Comparison of ENCODE assay signal across 9 cellular contexts in the genomic region with DNA sequence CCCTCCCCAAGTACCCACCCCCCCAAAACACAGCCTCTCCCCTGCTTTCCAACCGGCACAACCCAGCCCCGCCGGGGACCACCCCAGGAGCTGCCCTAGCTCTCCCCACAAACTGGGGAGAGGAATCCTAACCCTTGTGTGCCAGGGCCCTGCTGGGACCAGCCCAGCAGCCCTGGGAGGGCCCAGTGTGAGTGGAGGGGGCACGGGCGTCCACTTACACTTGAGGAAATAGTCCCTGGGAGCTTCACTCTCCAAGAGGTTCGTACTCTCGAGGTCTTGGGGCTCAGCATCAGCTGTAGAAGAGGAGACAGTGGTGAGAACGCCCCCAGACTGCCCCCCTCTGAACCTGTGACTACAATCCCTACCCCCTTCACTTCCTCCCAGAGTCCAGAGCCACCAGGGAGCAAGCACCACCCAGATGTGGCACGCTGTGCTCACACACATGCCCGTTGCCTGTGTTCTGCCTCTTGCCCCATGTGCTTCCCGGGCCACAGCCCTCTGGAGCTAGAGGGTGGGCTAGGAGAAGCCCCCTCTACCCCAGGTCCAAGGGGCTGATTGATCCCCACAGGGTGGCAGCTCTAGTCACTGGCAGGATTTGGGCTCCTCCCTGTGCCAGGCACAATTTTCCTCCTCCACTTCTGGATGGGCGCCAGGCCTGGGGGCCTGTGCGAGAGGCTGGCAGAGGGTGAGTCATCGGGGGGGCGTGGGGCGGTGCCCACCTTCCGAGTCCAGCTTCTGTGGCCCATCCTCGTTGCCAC. TPM values are rescaled to one million over a fixed set of nuclear protein-coding genes. Genes with fewer than 3 reads are reported as not detected.
DNase-seq lines count a peak whose midpoint lies in the region; ATAC-seq, FAIRE-seq and TF ChIP-seq lines count a peak whose summit lies in the region.
"Had no signal": no experiment of that assay in that cellular context is flagged by ENCODE, and none has a peak within 500 bp of the region (broad histone marks: within the 10 kb centered on the region; RNA-seq: fewer than 3 reads in every experiment).

No MANE protein-coding gene starts in this region.

- POLR2A ChIA-PET in GM12878 (lab: Charles Lee): interaction anchor here (0.5 to 3.7 kb wide), 11 partner anchors 11 to 477 kb away, joined by 3 to 27 read pairs (median 5); a partner anchor contains a TSS

- no peak for TF ChIP-seq CTCF in 22Rv1 (IDR thresholded peaks at IDR 0.05)
- TF ChIP-seq CTCF in GM12878 (IDR thresholded peaks at IDR 0.05 in 2 of 3, conservative IDR thresholded peaks at IDR 0.05 in 1 of 3; ENCODE audit: control insufficient read depth in 2 of 3, extremely low read depth in 1 of 3, insufficient read depth in 1 of 3, low read depth in 3 of 3, low read length in 3 of 3): no peak

- SMC1A ChIA-PET in GM12878 (lab: Charles Lee; ENCODE audit: uncharacterized antibody, unreplicated experiment): interaction anchor here (0.9 to 1.9 kb wide), 9 partner anchors 10 to 122 kb away, joined by 3 to 8 read pairs (median 6); a partner anchor contains a TSS

- FAIRE-seq in GM12878 (lab: Jason Lieb, UNC): no peak

- ATAC-seq in GM12878 (no peak), GM21367 (IDR thresholded peaks at IDR 0.05; ENCODE audit: unreplicated experiment) (no peak)

- H3K79me2 ChIP-seq in GM12878 (ENCODE audit: control insufficient read depth, insufficient read depth, low read length): no peaks in the 10 kb centered on the region

- H3K27ac ChIP-seq in 22Rv1 (peak overlapping the region; percentile 96), KOPT-K1 (ENCODE audit: low read depth, low read length, poor library complexity, severe bottlenecking) (peak overlapping the region; percentile 75), GM12878 (ENCODE audit: control insufficient read depth, insufficient read depth) (no peak overlapping the region), muscle layer of duodenum (ENCODE audit: low read length) (peak overlapping the region; percentile 96)

- H3K4me1 ChIP-seq in GM12878 (ENCODE audit: control insufficient read depth, insufficient read depth, low read length) (peaks cover 25% of the 10 kb centered on the region), muscle layer of duodenum (ENCODE audit: control insufficient read depth in 1 of 2, insufficient read depth in 2 of 2, low read length in 2 of 2) (peaks cover 20 to 58% of the 10 kb centered on the region in 2 donors)

- no peak overlapping the region; the same call in 1 of the 2 replicates for H3K9ac ChIP-seq in GM12878 (ENCODE audit: control insufficient read depth, insufficient read depth, low read length)

- H3K9me3 ChIP-seq in KOPT-K1 (ENCODE audit: insufficient read depth, low read length, poor library complexity, severe bottlenecking): no peaks in the 10 kb centered on the region
- no peaks in the 10 kb centered on the region for H3K9me3 ChIP-seq in GM12878 (replicated peaks; ENCODE audit: control insufficient read depth, insufficient read depth, low read length)
- H3K9me3 ChIP-seq in muscle layer of duodenum (ENCODE audit: control insufficient read depth in 1 of 2, low read length in 2 of 2): no peaks in the 10 kb centered on the region

- peaks cover 2% of the 10 kb centered on the region in 2 experiments; a peak in 3 of 4 replicates for H3K27me3 ChIP-seq in GM12878 (replicated peaks in 1 of 2; ENCODE audit: control insufficient read depth in 2 of 2, insufficient read depth in 2 of 2, low read length in 1 of 2)
- no peaks in the 10 kb centered on the region for H3K27me3 ChIP-seq in muscle layer of duodenum (ENCODE audit: low read depth, low read length)

- intact Hi-C loops in GM12878 (cut with micrococcal nuclease; ENCODE audit: unreplicated experiment): no loop called here

- H3K4me3 ChIP-seq in GM12878: no peak overlapping the region
- peak overlapping the region; percentile 77 to 90 for H3K4me3 ChIP-seq in muscle layer of duodenum (ENCODE audit: low read depth in 1 of 2, low read length in 2 of 2)

- no peak for TF ChIP-seq EP300 in GM12878 (IDR thresholded peaks at IDR 0.05; ENCODE audit: borderline replicate concordance in 1 of 2, control insufficient read depth in 1 of 2, low read depth in 2 of 2, low read length in 2 of 2)

- no peak overlapping the region; the same call in 1 of the 2 replicates for H3K4me2 ChIP-seq in GM12878 (ENCODE audit: control insufficient read depth, insufficient read depth)

- TF ChIP-seq POLR2A in GM12878 (IDR thresholded peaks at IDR 0.05; ENCODE audit: low read depth, low read length): no peak

- in situ Hi-C loops in GM12878 (cut with MboI): no loop called here

- DNase-seq in GM12878 (ENCODE audit: low read depth, low spot score): no peak
- DNase-seq in NCI-H2107 (lab: John Stamatoyannopoulos, UW): no peak
- no peak for DNase-seq in CD1c-positive myeloid dendritic cell (ENCODE audit: extremely low spot score)
- DNase-seq in HPDE6-E6E7 (ENCODE audit: extremely low spot score): no peak
- DNase-seq: NCI-H1105 treated with DMSO at 0.1 percent for 48 hours had no signal

- no TSS peak for BruUV-seq in GM12878 (replicated peaks; lab: Mats Ljungman, UMichigan)

- H4K20me1 ChIP-seq in GM12878 (ENCODE audit: control insufficient read depth, insufficient read depth): no peaks in the 10 kb centered on the region

- WGBS in GM12878 (ENCODE audit: insufficient coverage, insufficient replicate concordance, low lambda C conversion rate, missing lambda C conversion rate): 50% methylated on average over 15 of the region's 18 CpGs

- RAD21 ChIA-PET in GM12878 (lab: Charles Lee; ENCODE audit: unreplicated experiment): interaction anchor here (0.8 to 2.4 kb wide), 7 partner anchors 11 to 111 kb away, joined by 3 to 16 read pairs (median 5); a partner anchor contains a TSS

- peak overlapping the region; percentile 61 for H2AFZ ChIP-seq in GM12878 (ENCODE audit: control insufficient read depth, low read depth, low read length)

- CTCF ChIA-PET in GM12878 (lab: Yijun Ruan, JAX): interaction anchor here (0.7 to 7.9 kb wide), 16 partner anchors 7 to 222 kb away, joined by 3 to 81 read pairs (median 4); a partner anchor contains a TSS

- TF ChIP-seq RAD21 in GM12878 (IDR thresholded peaks at IDR 0.05; ENCODE audit: insufficient read depth, low read depth, low read length): no peak

- no peaks in the 10 kb centered on the region for H3K36me3 ChIP-seq in KOPT-K1 (ENCODE audit: insufficient read depth, low read length)
- H3K36me3 ChIP-seq in GM12878 (ENCODE audit: control insufficient read depth in 2 of 2, insufficient read depth in 2 of 2, low read length in 1 of 2): no peaks in the 10 kb centered on the region
- H3K36me3 ChIP-seq in muscle layer of duodenum (ENCODE audit: control insufficient read depth in 1 of 2, insufficient read depth in 2 of 2, low read length in 2 of 2): peaks cover 14 to 26% of the 10 kb centered on the region in 2 donors

RNA-seq across cellular contexts. Expression of a gene that starts 3.0 kb away (rescaled TPM):
- 4.6 and 7.4 TPM in 2 replicates for total RNA-seq in GM12878 (2013; cell fraction: nucleolus; rRNA removed)
- total RNA-seq in GM12878 (2014; rRNA removed): 9.6 and 9.8 TPM in 2 replicates
- total RNA-seq in GM12878 (2014; rRNA removed; fragmentation: Illumina TruSeq; extraction: Trizol): 3.7 and 4.3 TPM in 2 replicates
- 8.6 and 9.8 TPM in 2 replicates for total RNA-seq in GM12878 (2021)
- polyA plus RNA-seq in GM12878 (2011; ENCODE audit: low read depth): 0.16 TPM
- polyA plus RNA-seq in GM12878 (2011; rRNA removed): 0.12 and 0.35 TPM in 2 replicates
- 0.64 and 0.93 TPM in 2 replicates for polyA plus RNA-seq in GM12878 (2011; cell fraction: cytosol; rRNA removed)
- 0.48 and 1.5 TPM in 2 replicates for polyA plus RNA-seq in GM12878 (2011; cell fraction: nucleus; rRNA removed)
- 0.67 and 0.97 TPM in 2 replicates for polyA plus RNA-seq in GM12878 (2012)
- 0.84 and 4.6 TPM in 2 replicates for polyA plus RNA-seq in GM12878 (2014; fragmentation: Illumina TruSeq; extraction: Trizol)
- polyA plus RNA-seq in GM12878 (2014; fragmentation: Nextera tagmentation; extraction: Ambion mirVana): 1 to 10 TPM in 1 of 2 experiments, under 1 TPM in 1; 0.79 to 1.8 TPM
- polyA plus RNA-seq in GM12878 (2014; rRNA removed): 8.4 and 11.3 TPM in 2 replicates
- polyA plus RNA-seq in GM12878 (2016; fragmentation: Nextera tagmentation; extraction: Ambion mirVana): 1 to 10 TPM; 6.1 to 9.7 TPM
- polyA minus RNA-seq in GM12878 (2011; rRNA and poly(A)+ RNA removed): not detected in 2 replicates
- 0.73 TPM in 1 of 2 replicates, not detected in the other for polyA minus RNA-seq in GM12878 (2011; cell fraction: cytosol; rRNA and poly(A)+ RNA removed)
- 0.96 and 0.97 TPM in 2 replicates for polyA minus RNA-seq in GM12878 (2011; cell fraction: nucleus; rRNA and poly(A)+ RNA removed)

RNA-seq across cellular contexts. Expression of a gene that starts 20.2 kb away (rescaled TPM):
- total RNA-seq in GM12878 (2013; cell fraction: nucleolus; rRNA removed): 24.5 and 27.7 TPM in 2 replicates
- 26.0 and 28.4 TPM in 2 replicates for total RNA-seq in GM12878 (2014; rRNA removed)
- total RNA-seq in GM12878 (2014; rRNA removed; fragmentation: Illumina TruSeq; extraction: Trizol): 11.8 and 12.1 TPM in 2 replicates
- total RNA-seq in GM12878 (2021): 53.9 and 56.4 TPM in 2 replicates
- polyA plus RNA-seq in GM12878 (2011; ENCODE audit: low read depth): 45.2 TPM
- 12.7 and 18.6 TPM in 2 replicates for polyA plus RNA-seq in GM12878 (2011; rRNA removed)
- polyA plus RNA-seq in GM12878 (2011; cell fraction: cytosol; rRNA removed): 18.8 and 21.9 TPM in 2 replicates
- 60.2 and 65.4 TPM in 2 replicates for polyA plus RNA-seq in GM12878 (2011; cell fraction: nucleus; rRNA removed)
- 80.3 and 82.1 TPM in 2 replicates for polyA plus RNA-seq in GM12878 (2012)
- 40.8 and 53.4 TPM in 2 replicates for polyA plus RNA-seq in GM12878 (2014; fragmentation: Illumina TruSeq; extraction: Trizol)
- polyA plus RNA-seq in GM12878 (2014; fragmentation: Nextera tagmentation; extraction: Ambion mirVana): 1 to 10 TPM; 1.5 to 3.0 TPM
- polyA plus RNA-seq in GM12878 (2014; rRNA removed): 26.6 and 30.9 TPM in 2 replicates
- 10 to 100 TPM; 49.8 to 57.3 TPM for polyA plus RNA-seq in GM12878 (2016; fragmentation: Nextera tagmentation; extraction: Ambion mirVana)
- 20.7 and 21.9 TPM in 2 replicates for polyA minus RNA-seq in GM12878 (2011; rRNA and poly(A)+ RNA removed)
- polyA minus RNA-seq in GM12878 (2011; cell fraction: cytosol; rRNA and poly(A)+ RNA removed): 11.9 and 13.1 TPM in 2 replicates
- 21.2 and 23.5 TPM in 2 replicates for polyA minus RNA-seq in GM12878 (2011; cell fraction: nucleus; rRNA and poly(A)+ RNA removed)

RNA-seq across cellular contexts. Expression of a gene that starts 21.4 kb away (rescaled TPM):
- 10.6 and 14.1 TPM in 2 replicates for total RNA-seq in GM12878 (2013; cell fraction: nucleolus; rRNA removed)
- total RNA-seq in GM12878 (2014; rRNA removed) (21.0 and 26.0 TPM in 2 replicates), GM12878 (2014; rRNA removed; fragmentation: Illumina TruSeq; extraction: Trizol) (10.1 and 11.6 TPM in 2 replicates), GM12878 (2021) (21.8 and 23.0 TPM in 2 replicates)
- 3.9 TPM for polyA plus RNA-seq in GM12878 (2011; ENCODE audit: low read depth)
- polyA plus RNA-seq in GM12878 (2011; rRNA removed) (3.9 and 6.0 TPM in 2 replicates), GM12878 (2014; fragmentation: Illumina TruSeq; extraction: Trizol) (7.2 and 10.0 TPM in 2 replicates), GM12878 (2014; fragmentation: Nextera tagmentation; extraction: Ambion mirVana) (1 to 10 TPM; 1.4 to 3.8 TPM), GM12878 (2014; rRNA removed) (18.8 and 19.5 TPM in 2 replicates), GM12878 (2016; fragmentation: Nextera tagmentation; extraction: Ambion mirVana) (10 to 100 TPM in 1 of 2 experiments, 1 to 10 TPM in 1; 3.2 to 16.2 TPM)
- 7.4 and 8.5 TPM in 2 replicates for polyA plus RNA-seq in GM12878 (2011; cell fraction: cytosol; rRNA removed)
- polyA plus RNA-seq in GM12878 (2011; cell fraction: nucleus; rRNA removed): 6.4 and 8.0 TPM in 2 replicates
- polyA plus RNA-seq in GM12878 (2012): 7.9 and 8.1 TPM in 2 replicates
- polyA minus RNA-seq in GM12878 (2011; rRNA and poly(A)+ RNA removed): 2.4 and 6.8 TPM in 2 replicates
- 2.0 and 2.1 TPM in 2 replicates for polyA minus RNA-seq in GM12878 (2011; cell fraction: cytosol; rRNA and poly(A)+ RNA removed)
- polyA minus RNA-seq in GM12878 (2011; cell fraction: nucleus; rRNA and poly(A)+ RNA removed): 2.2 and 4.6 TPM in 2 replicates

RNA-seq across cellular contexts. Expression of a gene that starts 29.3 kb away (rescaled TPM):
- total RNA-seq in GM12878 (2013; cell fraction: nucleolus; rRNA removed): 53.2 and 65.9 TPM in 2 replicates
- total RNA-seq in GM12878 (2014; rRNA removed): 39.3 and 43.8 TPM in 2 replicates
- total RNA-seq in GM12878 (2014; rRNA removed; fragmentation: Illumina TruSeq; extraction: Trizol): 49.3 and 52.1 TPM in 2 replicates
- 145 and 161 TPM in 2 replicates for total RNA-seq in GM12878 (2021)
- 17.8 TPM for polyA plus RNA-seq in GM12878 (2011; ENCODE audit: low read depth)
- 21.8 and 54.1 TPM in 2 replicates for polyA plus RNA-seq in GM12878 (2011; rRNA removed)
- 63.0 and 88.7 TPM in 2 replicates for polyA plus RNA-seq in GM12878 (2011; cell fraction: cytosol; rRNA removed)
- 286 and 298 TPM in 2 replicates for polyA plus RNA-seq in GM12878 (2011; cell fraction: nucleus; rRNA removed)
- 44.0 and 47.0 TPM in 2 replicates for polyA plus RNA-seq in GM12878 (2012)
- 13.1 and 44.1 TPM in 2 replicates for polyA plus RNA-seq in GM12878 (2014; fragmentation: Illumina TruSeq; extraction: Trizol)
- 10 to 100 TPM in 1 of 2 experiments, 1 to 10 TPM in 1; 6.6 to 20.1 TPM for polyA plus RNA-seq in GM12878 (2014; fragmentation: Nextera tagmentation; extraction: Ambion mirVana)
- 76.9 and 84.1 TPM in 2 replicates for polyA plus RNA-seq in GM12878 (2014; rRNA removed)
- 100 to 1,000 TPM; 204 to 205 TPM for polyA plus RNA-seq in GM12878 (2016; fragmentation: Nextera tagmentation; extraction: Ambion mirVana)
- 25.1 and 39.7 TPM in 2 replicates for polyA minus RNA-seq in GM12878 (2011; rRNA and poly(A)+ RNA removed)
- polyA minus RNA-seq in GM12878 (2011; cell fraction: cytosol; rRNA and poly(A)+ RNA removed): 21.5 and 33.3 TPM in 2 replicates
- 36.5 and 65.6 TPM in 2 replicates for polyA minus RNA-seq in GM12878 (2011; cell fraction: nucleus; rRNA and poly(A)+ RNA removed)

RNA-seq across cellular contexts. Expression of a gene that starts 31.2 kb away (rescaled TPM):
- 128 and 142 TPM in 2 replicates for total RNA-seq in GM12878 (2013; cell fraction: nucleolus; rRNA removed)
- total RNA-seq in GM12878 (2014; rRNA removed) (37.9 and 45.2 TPM in 2 replicates), GM12878 (2014; rRNA removed; fragmentation: Illumina TruSeq; extraction: Trizol) (10.0 and 10.3 TPM in 2 replicates), GM12878 (2021) (58.6 and 63.9 TPM in 2 replicates)
- polyA plus RNA-seq in GM12878 (2011; ENCODE audit: low read depth): 46.6 TPM
- polyA plus RNA-seq in GM12878 (2011; rRNA removed) (9.2 and 15.5 TPM in 2 replicates), GM12878 (2014; fragmentation: Illumina TruSeq; extraction: Trizol) (4.0 and 14.4 TPM in 2 replicates), GM12878 (2014; fragmentation: Nextera tagmentation; extraction: Ambion mirVana) (1 to 10 TPM in 1 of 2 experiments, under 1 TPM in 1; 0.32 to 1.6 TPM), GM12878 (2014; rRNA removed) (37.1 and 46.0 TPM in 2 replicates), GM12878 (2016; fragmentation: Nextera tagmentation; extraction: Ambion mirVana) (10 to 100 TPM; 34.9 to 37.4 TPM)
- 11.1 and 15.5 TPM in 2 replicates for polyA plus RNA-seq in GM12878 (2011; cell fraction: cytosol; rRNA removed)
- polyA plus RNA-seq in GM12878 (2011; cell fraction: nucleus; rRNA removed): 157 and 179 TPM in 2 replicates
- polyA plus RNA-seq in GM12878 (2012): 42.6 and 46.6 TPM in 2 replicates
- polyA minus RNA-seq in GM12878 (2011; rRNA and poly(A)+ RNA removed): 12.5 and 23.1 TPM in 2 replicates
- 9.7 and 12.6 TPM in 2 replicates for polyA minus RNA-seq in GM12878 (2011; cell fraction: cytosol; rRNA and poly(A)+ RNA removed)
- polyA minus RNA-seq in GM12878 (2011; cell fraction: nucleus; rRNA and poly(A)+ RNA removed): 47.1 and 66.4 TPM in 2 replicates
